ENCODE assay signal across 8 cellular contexts in genomic region chr19:30719189-30719990, GRCh38.
DNase-seq lines count a peak whose midpoint lies in the region; ATAC-seq and TF ChIP-seq lines count a peak whose summit lies in the region.

No MANE protein-coding gene starts in this region.

- peak overlapping the region; percentile 50 for H3K4me3 ChIP-seq in A673 (ENCODE audit: low read depth, low read length, poor library complexity, severe bottlenecking)
- H3K4me3 ChIP-seq in fibroblast of pulmonary artery (replicated peaks; ENCODE audit: low read depth, low read length): peak overlapping the region; percentile 57

- H3K9me3 Mint-ChIP-seq in naive B cell: no peaks in the 10 kb centered on the region

- H3K36me3 Mint-ChIP-seq in naive B cell: no peaks in the 10 kb centered on the region

- intact Hi-C loops in A673 (cut with micrococcal nuclease; ENCODE audit: unreplicated experiment): no loop called here

- peak overlapping the region; percentile 68 for H3K27ac ChIP-seq in A673 (ENCODE audit: low read depth, low read length, poor library complexity, severe bottlenecking)

- no peaks in the 10 kb centered on the region for H3K36me3 ChIP-seq in A673 (ENCODE audit: insufficient read depth, low read length, poor library complexity, severe bottlenecking)

- DNase-seq in A673 (ENCODE audit: low spot score) (peak; percentile 67), GM13977 (ENCODE audit: low spot score) (peak; percentile 45), UCSD-AML1 (lab: John Stamatoyannopoulos, UW; ENCODE audit: unreplicated experiment) (peak; percentile 43), fibroblast of pulmonary artery (ENCODE audit: low read depth) (peak; percentile 13), naive B cell (no peak), Kasumi-1 (lab: John Stamatoyannopoulos, UW) (no peak), NCI-H774 (lab: John Stamatoyannopoulos, UW) (no peak)

- in situ Hi-C loops in GM13977 (cut with MboI; ENCODE audit: low pct_unique_long_range_greater_than_20kb, low sequenced_read_pairs, unreplicated experiment): no loop called here

- CTCF ChIA-PET in A673 (lab: Charles Lee): interaction anchor here (0.6 to 1.1 kb wide), 3 partner anchors 33 to 1851 kb away, joined by 3 read pairs; no protein-coding TSS in a partner anchor

- peaks cover 4 to 18% (median 15%) of the 10 kb centered on the region in 3 donors for H3K4me1 Mint-ChIP-seq in naive B cell

- H3K4me3 Mint-ChIP-seq in naive B cell: peak overlapping the region; percentile 73 to 87 (median 82)

- no peaks in the 10 kb centered on the region for H3K9me3 ChIP-seq in A673 (ENCODE audit: low read depth, low read length, poor library complexity, severe bottlenecking)

- no peak overlapping the region for H3K27ac Mint-ChIP-seq in naive B cell

- no peaks in the 10 kb centered on the region for H3K27me3 ChIP-seq in A673 (replicated peaks; ENCODE audit: insufficient read depth, low read depth, low read length, poor library complexity)

- ATAC-seq in naive B cell (ENCODE audit: low read depth in 2 of 2) (no peak), GM19452 (IDR thresholded peaks at IDR 0.05; ENCODE audit: unreplicated experiment) (no peak)

- POLR2A ChIA-PET in A673 (lab: Charles Lee; ENCODE audit: low non-redundant PET): interaction anchor here (0.7 kb wide), 1 partner anchor 9 kb away, joined by 3 read pairs; no protein-coding TSS in a partner anchor

- TSS peak; percentile 65 for BruUV-seq in A673 (replicated peaks; lab: Mats Ljungman, UMichigan)

- peaks cover 17% of the 10 kb centered on the region for H3K4me1 ChIP-seq in A673 (ENCODE audit: insufficient read depth, low read length, poor library complexity, severe bottlenecking)

- H3K27me3 Mint-ChIP-seq in naive B cell: peaks cover 0 to 13% (median 0%) of the 10 kb centered on the region in 3 donors

- TF ChIP-seq CTCF in A673 (conservative IDR thresholded peaks at IDR 0.05; ENCODE audit: low read depth, low read length): peak; percentile 13; the same call in 1 of the 2 replicates
- no peak for TF ChIP-seq CTCF in GM13977 (IDR thresholded peaks at IDR 0.05; ENCODE audit: extremely low read depth, insufficient read depth, missing control alignments)
- TF ChIP-seq CTCF in fibroblast of pulmonary artery (IDR thresholded peaks at IDR 0.05; ENCODE audit: low read length, missing control alignments): no peak

Comparison
In these comparisons a context has a peak if more than half of its experiments do, and no peak if none do; other contexts are left out.
1. DNase-seq: peak in A673 (single experiment), GM13977 (single experiment), UCSD-AML1 (single experiment) and fibroblast of pulmonary artery (single experiment); none in naive B cell (single experiment), Kasumi-1 (0 of 2) and NCI-H774 (single experiment).